11 cellular contexts compared by ENCODE assay signal in the genomic region with DNA sequence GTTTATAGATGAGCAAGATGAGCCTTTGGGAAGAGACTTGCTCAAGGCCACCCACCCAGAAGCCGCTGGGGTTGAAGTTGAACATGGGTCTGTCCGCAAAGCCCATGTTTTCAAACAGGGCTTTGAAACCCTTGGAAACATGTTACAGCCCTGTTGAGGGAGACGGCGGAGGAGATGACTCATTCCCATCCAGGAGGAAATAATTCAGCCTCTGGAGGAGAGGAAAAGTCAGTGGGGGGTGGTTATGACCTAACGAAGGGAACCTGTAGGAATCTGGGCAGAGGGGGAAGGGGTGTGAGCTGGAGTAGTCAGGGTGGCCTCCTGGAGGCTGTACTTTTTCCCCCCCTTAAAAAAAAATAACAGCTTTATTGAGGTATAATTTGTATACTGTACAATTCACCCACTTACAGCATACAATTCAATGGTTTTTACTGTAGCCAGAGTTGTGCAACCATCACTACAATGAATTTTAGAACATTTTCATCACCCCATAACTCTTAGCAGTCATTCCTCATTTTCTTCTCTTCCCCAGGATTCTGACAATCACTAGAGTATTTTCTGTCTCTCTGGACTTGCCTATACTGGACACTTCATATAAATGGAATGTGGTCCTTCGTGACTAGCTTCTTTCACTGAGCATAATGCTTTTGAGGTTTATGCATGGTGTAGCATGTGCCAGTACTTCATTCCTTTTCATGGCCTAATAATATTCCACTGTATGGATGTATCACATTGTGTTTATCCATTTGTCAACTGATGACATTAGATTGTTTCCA. TPM values are rescaled to one million over a fixed set of nuclear protein-coding genes. Genes with fewer than 3 reads are reported as not detected.
DNase-seq lines count a peak whose midpoint lies in the region; ATAC-seq and TF ChIP-seq lines count a peak whose summit lies in the region.
"Had no signal": no experiment of that assay in that cellular context is flagged by ENCODE, and none has a peak within 500 bp of the region (broad histone marks: within the 10 kb centered on the region; RNA-seq: fewer than 3 reads in every experiment).

No MANE protein-coding gene starts in this region.

- in situ Hi-C loops in astrocyte of the cerebellum (cut with HindIII; ENCODE audit: low sequenced_read_pairs): no loop called here

- no peak for ATAC-seq in activated T-cell treated with anti-CD3 and anti-CD28 coated beads, Interleukin-2, amount 50 U/mL, for 4 hours

- H3K4me3 Mint-ChIP-seq in activated T-cell treated with anti-CD3 and anti-CD28 coated beads, Interleukin-2, amount 50 U/mL, for 4 hours: peak overlapping the region; percentile 35
- H3K4me3 Mint-ChIP-seq in type B pancreatic cell (peak overlapping the region; percentile 65), glutamatergic neuron (ENCODE audit: unreplicated experiment) (no peak overlapping the region)

- no peaks in the 10 kb centered on the region for H3K9me3 Mint-ChIP-seq in activated T-cell treated with anti-CD3 and anti-CD28 coated beads, Interleukin-2, amount 50 U/mL, for 4 hours
- H3K9me3 Mint-ChIP-seq in type B pancreatic cell (no peaks in the 10 kb centered on the region), glutamatergic neuron (ENCODE audit: unreplicated experiment) (peaks cover 2% of the 10 kb centered on the region)
- H3K9me3 Mint-ChIP-seq: CD4-positive, alpha-beta memory T cell had no signal

- no peak for TF ChIP-seq CTCF in astrocyte of the cerebellum (IDR thresholded peaks at IDR 0.05; ENCODE audit: low read depth, low read length, missing control alignments)
- TF ChIP-seq CTCF in type B pancreatic cell (conservative IDR thresholded peaks at IDR 0.05): no peak
- no peak for TF ChIP-seq CTCF in glutamatergic neuron (IDR thresholded peaks at IDR 0.05; ENCODE audit: partially characterized antibody, unreplicated experiment)

- H3K4me3 ChIP-seq in astrocyte of the cerebellum (ENCODE audit: low read depth, low read length): no peak overlapping the region

- peaks cover 3% of the 10 kb centered on the region for H3K27me3 Mint-ChIP-seq in activated T-cell treated with anti-CD3 and anti-CD28 coated beads, Interleukin-2, amount 50 U/mL, for 4 hours (ENCODE audit: low read depth)
- H3K27me3 Mint-ChIP-seq in type B pancreatic cell: peaks cover 27% of the 10 kb centered on the region
- peaks cover 6% of the 10 kb centered on the region for H3K27me3 Mint-ChIP-seq in glutamatergic neuron (ENCODE audit: unreplicated experiment)

- H3K27ac Mint-ChIP-seq in type B pancreatic cell (peak overlapping the region; percentile 71), glutamatergic neuron (ENCODE audit: unreplicated experiment) (no peak overlapping the region)

- no peak for DNase-seq in activated T-cell treated with anti-CD3 and anti-CD28 coated beads, Interleukin-2, amount 50 U/mL, for 4 hours
- DNase-seq in activated T-cell treated with anti-CD3 and anti-CD28 coated beads, Interleukin-2, amount 50 U/mL, for 48 hours: no peak
- peak; percentile 94 for DNase-seq in astrocyte of the cerebellum (ENCODE audit: low read depth)
- peak; percentile 97 for DNase-seq in kidney tubule cell (ENCODE audit: low spot score)
- DNase-seq in type B pancreatic cell (ENCODE audit: extremely low spot score, unreplicated experiment): no peak
- DNase-seq in activated CD4-positive, CD25-positive, alpha-beta regulatory T cell treated with anti-CD3 and anti-CD28 coated beads, Interleukin-2, amount 50 U/mL, for 72 hours: no peak
- no peak for DNase-seq in NCI-H187 treated with DMSO at 0.1 percent for 48 hours (lab: John Stamatoyannopoulos, UW)
- DNase-seq in glutamatergic neuron: no peak
- DNase-seq: activated T-cell treated with anti-CD3 and anti-CD28 coated beads for 4 hours; CD4-positive, alpha-beta memory T cell; NCI-H2227 treated with DMSO at 0.1 percent for 48 hours had no signal

- no peaks in the 10 kb centered on the region for H3K36me3 Mint-ChIP-seq in activated T-cell treated with anti-CD3 and anti-CD28 coated beads, Interleukin-2, amount 50 U/mL, for 4 hours (ENCODE audit: insufficient read depth)
- H3K36me3 Mint-ChIP-seq in type B pancreatic cell (no peaks in the 10 kb centered on the region), glutamatergic neuron (ENCODE audit: unreplicated experiment) (peaks cover 5% of the 10 kb centered on the region)
- H3K36me3 Mint-ChIP-seq: CD4-positive, alpha-beta memory T cell had no signal

- H3K4me1 Mint-ChIP-seq in activated T-cell treated with anti-CD3 and anti-CD28 coated beads, Interleukin-2, amount 50 U/mL, for 4 hours (ENCODE audit: low read depth): peaks cover 18% of the 10 kb centered on the region
- H3K4me1 Mint-ChIP-seq in type B pancreatic cell (ENCODE audit: unreplicated experiment): peaks cover 11% of the 10 kb centered on the region
- H3K4me1 Mint-ChIP-seq in glutamatergic neuron (ENCODE audit: low read depth, unreplicated experiment): peaks cover 1% of the 10 kb centered on the region

RNA-seq across cellular contexts. Expression of gene RIN3, which starts 1.9 kb away (rescaled TPM):
- 10 to 100 TPM; 14.2 to 24.3 (median 18.5) TPM for total RNA-seq in activated T-cell treated with anti-CD3 and anti-CD28 coated beads, Interleukin-2, amount 50 U/mL, for 4 hours
- total RNA-seq in type B pancreatic cell (ENCODE audit: low replicate concordance): 11.3 and 12.9 TPM in 2 replicates
- total RNA-seq in glutamatergic neuron (ENCODE audit: unreplicated experiment): 0.76 TPM

Comparison
In these comparisons a context has a peak if more than half of its experiments do, and no peak if none do; other contexts are left out.
1. DNase-seq: peak in astrocyte of the cerebellum (single experiment) and kidney tubule cell (single experiment); none in activated T-cell treated with anti-CD3 and anti-CD28 coated beads, Interleukin-2, amount 50 U/mL, for 4 hours (single experiment), activated T-cell treated with anti-CD3 and anti-CD28 coated beads, Interleukin-2, amount 50 U/mL, for 48 hours (0 of 2), type B pancreatic cell (single experiment), activated CD4-positive, CD25-positive, alpha-beta regulatory T cell treated with anti-CD3 and anti-CD28 coated beads, Interleukin-2, amount 50 U/mL, for 72 hours (single experiment), NCI-H187 treated with DMSO at 0.1 percent for 48 hours (single experiment) and glutamatergic neuron (single experiment).